In genomic region chr18:79950440-79951341, GRCh38 we compare ENCODE assay signal across 7 cellular contexts. TPM values are rescaled to one million over a fixed set of nuclear protein-coding genes. Genes with fewer than 3 reads are reported as not detected.
A peak's percentile ranks its signal among the peaks of the same experiment; 100 is the strongest.
DNase-seq lines count a peak whose midpoint lies in the region; ATAC-seq and TF ChIP-seq lines count a peak whose summit lies in the region.

No MANE protein-coding gene starts in this region.

- peak overlapping the region; percentile 86 for H3K27ac Mint-ChIP-seq in type B pancreatic cell

- H3K4me1 Mint-ChIP-seq in type B pancreatic cell (ENCODE audit: unreplicated experiment), result peaks cover 22% of the 10 kb centered on the region

- in situ Hi-C loops in GM13977 (cut with MboI; ENCODE audit: low pct_unique_long_range_greater_than_20kb, low sequenced_read_pairs, unreplicated experiment), result no loop called here

- peaks cover 4% of the 10 kb centered on the region for H3K36me3 Mint-ChIP-seq in type B pancreatic cell

- no peaks in the 10 kb centered on the region for H3K27me3 Mint-ChIP-seq in type B pancreatic cell

- peak overlapping the region; percentile 88 for H3K4me3 Mint-ChIP-seq in type B pancreatic cell

- ATAC-seq in HG02588 (IDR thresholded peaks at IDR 0.05; ENCODE audit: unreplicated experiment) (peak; percentile 27), GM21360 (IDR thresholded peaks at IDR 0.05; ENCODE audit: unreplicated experiment) (no peak)

- no peaks in the 10 kb centered on the region for H3K9me3 Mint-ChIP-seq in type B pancreatic cell

- TF ChIP-seq POLR2A in Raji (IDR thresholded peaks at IDR 0.05; ENCODE audit: insufficient read depth, low read depth, low read length), result 0 out of 2 replicates have a peak, but pooled peaks have one; percentile 11

- no peak for TF ChIP-seq CTCF in GM13977 (IDR thresholded peaks at IDR 0.05; ENCODE audit: extremely low read depth, insufficient read depth, missing control alignments)
- TF ChIP-seq CTCF in type B pancreatic cell (conservative IDR thresholded peaks at IDR 0.05), result no peak

- DNase-seq in GM13977 (ENCODE audit: low spot score) (peak; percentile 54), ecto neural progenitor cell (ENCODE audit: low spot score) (peak; percentile 59), medulla oblongata (ENCODE audit: extremely low spot score) (peak; percentile 20), type B pancreatic cell (ENCODE audit: extremely low spot score, unreplicated experiment) (peak; percentile 71)

RNA-seq across cellular contexts. Expression of gene SLC66A2, which starts 0.8 kb away (rescaled TPM):
- 39.3 and 39.7 TPM in 2 replicates for total RNA-seq in type B pancreatic cell (ENCODE audit: low replicate concordance)

RNA-seq across cellular contexts. Expression of gene HSBP1L1, which starts 13.8 kb away (rescaled TPM):
- total RNA-seq in type B pancreatic cell (ENCODE audit: low replicate concordance), result 9.9 and 25.0 TPM in 2 replicates

RNA-seq across cellular contexts. Expression of gene TXNL4A, which starts 37.7 kb away (rescaled TPM):
- 103 and 126 TPM in 2 replicates for total RNA-seq in type B pancreatic cell (ENCODE audit: low replicate concordance)

Comparison
In these comparisons a context has a peak if more than half of its experiments do, and no peak if none do; other contexts are left out.
1. DNase-seq: peak in every context shown above with its lines; median percentile 71 in type B pancreatic cell; 59 in ecto neural progenitor cell; 54 in GM13977; 20 in medulla oblongata.